Comparison of ENCODE assay signal across 16 cellular contexts in genomic region chr1:112855152-112855836, GRCh38.
DNase-seq lines count a peak whose midpoint lies in the region; ATAC-seq and TF ChIP-seq lines count a peak whose summit lies in the region.
"Had no signal": no experiment of that assay in that cellular context is flagged by ENCODE, and none has a peak within 500 bp of the region (broad histone marks: within the 10 kb centered on the region; RNA-seq: fewer than 3 reads in every experiment).

No MANE protein-coding gene starts in this region.

- CTCF ChIA-PET in activated naive CD4-positive, alpha-beta T cell treated with anti-CD3 and anti-CD28 coated beads, Interleukin-2, amount 10 ng/mL, durations not matched to agents 7 days and 5 days (lab: Charles Lee) = interaction anchor here (1.0 to 1.4 kb wide), 2 partner anchors 49 to 138 kb away, joined by 3 read pairs; no protein-coding TSS in a partner anchor

- TF ChIP-seq CTCF in foreskin keratinocyte (conservative IDR thresholded peaks at IDR 0.05) = no peak

- H3K4me3 Mint-ChIP-seq in activated naive CD4-positive, alpha-beta T cell treated with anti-CD3 and anti-CD28 coated beads, Interleukin-2, amount 10 ng/mL, durations not matched to agents 7 days and 5 days = peak overlapping the region; percentile 41
- peak overlapping the region; percentile 13 for H3K4me3 Mint-ChIP-seq in activated T-helper 2 cell treated with anti-CD3 and anti-CD28 coated beads, Interferon-gamma antibody, Interleukin-2, Interleukin-4, amounts not matched to agents 10 μg/mL and 5 μg/mL and 100 μg/mL, durations not matched to agents 14 hours and 24 hours and 36 hours (ENCODE audit: low read depth)
- peak overlapping the region; percentile 15 for H3K4me3 Mint-ChIP-seq in stimulated activated memory B cell treated with anti-CD40 and anti-IgM and Interleukin-4, amounts not matched to agents 10 μg/mL and 1 μg/mL and 100 μg/mL, for 72 hours

- peaks cover 8% of the 10 kb centered on the region for H3K4me1 ChIP-seq in foreskin keratinocyte
- H3K4me1 ChIP-seq: ascending aorta, left lung had no signal

- no peak overlapping the region for H3K27ac Mint-ChIP-seq in activated naive CD4-positive, alpha-beta T cell treated with anti-CD3 and anti-CD28 coated beads, Interleukin-2, amount 10 ng/mL, durations not matched to agents 7 days and 5 days
- no peak overlapping the region for H3K27ac Mint-ChIP-seq in activated T-helper 2 cell treated with anti-CD3 and anti-CD28 coated beads, Interferon-gamma antibody, Interleukin-2, Interleukin-4, amounts not matched to agents 10 μg/mL and 5 μg/mL and 100 μg/mL, durations not matched to agents 14 hours and 24 hours and 36 hours
- H3K27ac Mint-ChIP-seq in stimulated activated memory B cell treated with anti-CD40 and anti-IgM and Interleukin-4, amounts not matched to agents 10 μg/mL and 1 μg/mL and 100 μg/mL, for 72 hours = no peak overlapping the region

- peaks cover 5% of the 10 kb centered on the region for H3K4me1 Mint-ChIP-seq in activated naive CD4-positive, alpha-beta T cell treated with anti-CD3 and anti-CD28 coated beads, Interleukin-2, amount 10 ng/mL, durations not matched to agents 7 days and 5 days
- H3K4me1 Mint-ChIP-seq in activated T-helper 2 cell treated with anti-CD3 and anti-CD28 coated beads, Interferon-gamma antibody, Interleukin-2, Interleukin-4, amounts not matched to agents 10 μg/mL and 5 μg/mL and 100 μg/mL, durations not matched to agents 14 hours and 24 hours and 36 hours (ENCODE audit: low read depth) = peaks cover 3% of the 10 kb centered on the region
- H3K4me1 Mint-ChIP-seq in stimulated activated memory B cell treated with anti-CD40 and anti-IgM and Interleukin-4, amounts not matched to agents 10 μg/mL and 1 μg/mL and 100 μg/mL, for 72 hours = no peaks in the 10 kb centered on the region

- no peaks in the 10 kb centered on the region for H3K9me3 Mint-ChIP-seq in activated naive CD4-positive, alpha-beta T cell treated with anti-CD3 and anti-CD28 coated beads, Interleukin-2, amount 10 ng/mL, durations not matched to agents 7 days and 5 days
- no peaks in the 10 kb centered on the region for H3K9me3 Mint-ChIP-seq in activated T-helper 2 cell treated with anti-CD3 and anti-CD28 coated beads, Interferon-gamma antibody, Interleukin-2, Interleukin-4, amounts not matched to agents 10 μg/mL and 5 μg/mL and 100 μg/mL, durations not matched to agents 14 hours and 24 hours and 36 hours
- no peaks in the 10 kb centered on the region for H3K9me3 Mint-ChIP-seq in stimulated activated memory B cell treated with anti-CD40 and anti-IgM and Interleukin-4, amounts not matched to agents 10 μg/mL and 1 μg/mL and 100 μg/mL, for 72 hours

- H3K36me3 Mint-ChIP-seq in activated naive CD4-positive, alpha-beta T cell treated with anti-CD3 and anti-CD28 coated beads, Interleukin-2, amount 10 ng/mL, durations not matched to agents 7 days and 5 days = no peaks in the 10 kb centered on the region
- no peaks in the 10 kb centered on the region for H3K36me3 Mint-ChIP-seq in activated T-helper 2 cell treated with anti-CD3 and anti-CD28 coated beads, Interferon-gamma antibody, Interleukin-2, Interleukin-4, amounts not matched to agents 10 μg/mL and 5 μg/mL and 100 μg/mL, durations not matched to agents 14 hours and 24 hours and 36 hours (ENCODE audit: low read depth)
- H3K36me3 Mint-ChIP-seq in stimulated activated memory B cell treated with anti-CD40 and anti-IgM and Interleukin-4, amounts not matched to agents 10 μg/mL and 1 μg/mL and 100 μg/mL, for 72 hours = no peaks in the 10 kb centered on the region

- no peak for DNase-seq in activated naive CD4-positive, alpha-beta T cell treated with anti-CD3 and anti-CD28 coated beads, Interleukin-2, amount 10 ng/mL, durations not matched to agents 7 days and 5 days
- DNase-seq in activated naive CD4-positive, alpha-beta T cell treated with Interleukin-2 at 50 U/mL for 16 hours = no peak
- DNase-seq in activated T-helper 2 cell treated with anti-CD3 and anti-CD28 coated beads, Interferon-gamma antibody, Interleukin-2, Interleukin-4, amounts not matched to agents 10 μg/mL and 5 μg/mL and 100 μg/mL, durations not matched to agents 14 hours and 24 hours and 36 hours (ENCODE audit: low spot score) = no peak
- no peak for DNase-seq in foreskin keratinocyte
- DNase-seq in NCI-H1694 (lab: John Stamatoyannopoulos, UW) = no peak
- no peak for DNase-seq in NCI-H748 (lab: John Stamatoyannopoulos, UW; ENCODE audit: unreplicated experiment)
- DNase-seq: activated CD4-positive, alpha-beta T cell treated with anti-CD3 and anti-CD28 coated beads for 1 hour; left lung; NCI-H1105 treated with DMSO at 0.1 percent for 48 hours; OCI-M1; SW 1271; tibial artery had no signal

- H3K27me3 ChIP-seq in foreskin keratinocyte = no peaks in the 10 kb centered on the region
- H3K27me3 ChIP-seq: ascending aorta, hepatocyte had no signal

- intact Hi-C loops in activated T-helper 2 cell treated with anti-CD3 and anti-CD28 coated beads, Interferon-gamma antibody, Interleukin-2, Interleukin-4, amounts not matched to agents 10 μg/mL and 5 μg/mL and 100 μg/mL, durations not matched to agents 14 hours and 24 hours and 36 hours (cut with micrococcal nuclease) = no loop called here

- peaks cover 59% of the 10 kb centered on the region for H3K27me3 Mint-ChIP-seq in activated naive CD4-positive, alpha-beta T cell treated with anti-CD3 and anti-CD28 coated beads, Interleukin-2, amount 10 ng/mL, durations not matched to agents 7 days and 5 days
- H3K27me3 Mint-ChIP-seq in activated T-helper 2 cell treated with anti-CD3 and anti-CD28 coated beads, Interferon-gamma antibody, Interleukin-2, Interleukin-4, amounts not matched to agents 10 μg/mL and 5 μg/mL and 100 μg/mL, durations not matched to agents 14 hours and 24 hours and 36 hours (ENCODE audit: low read depth) = peaks cover 36% of the 10 kb centered on the region
- H3K27me3 Mint-ChIP-seq in stimulated activated memory B cell treated with anti-CD40 and anti-IgM and Interleukin-4, amounts not matched to agents 10 μg/mL and 1 μg/mL and 100 μg/mL, for 72 hours = peaks cover 37% of the 10 kb centered on the region

- no peak overlapping the region for H3K27ac ChIP-seq in foreskin keratinocyte
- H3K27ac ChIP-seq: ascending aorta, hepatocyte, left lung, tibial artery had no signal

- peak; percentile 10 for ATAC-seq in foreskin keratinocyte
- ATAC-seq in stimulated activated memory B cell treated with anti-CD40 and anti-IgM and Interleukin-4, amounts not matched to agents 10 μg/mL and 1 μg/mL and 100 μg/mL, for 72 hours = no peak
- no peak for ATAC-seq in HG03280 (IDR thresholded peaks at IDR 0.05; ENCODE audit: unreplicated experiment)
- ATAC-seq: left lung had no signal
